In the genomic region with DNA sequence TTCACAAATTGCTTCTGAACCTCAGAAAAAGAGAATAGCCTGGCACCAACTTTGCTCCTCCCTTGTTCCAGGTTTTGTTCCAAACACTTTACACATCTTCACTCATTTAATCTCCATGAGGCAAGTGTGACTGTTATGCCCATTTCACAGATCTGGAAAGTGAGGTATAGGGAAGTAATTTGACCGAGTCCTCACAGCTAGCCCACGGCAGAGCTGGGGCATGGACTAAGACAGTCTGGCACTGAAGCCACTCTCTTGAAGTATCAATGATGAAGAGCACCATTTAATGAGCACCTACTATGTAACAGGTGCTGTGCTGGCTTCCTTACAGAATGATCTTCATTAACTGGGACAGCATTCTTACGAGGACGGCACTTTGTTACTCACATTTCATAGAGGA, we compare ENCODE assay signal across 2 cellular contexts.
TF ChIP-seq lines count a peak whose summit lies in the region.

No MANE protein-coding gene starts in this region.

TF ChIP-seq in A549, 52 proteins besides CTCF, POLR2A, EP300 and RAD21:
- no peak for TF ChIP-seq ZNF302 (CRISPR knock-in tag; IDR thresholded peaks at IDR 0.05)
- TF ChIP-seq KDM1A (IDR thresholded peaks at IDR 0.05; ENCODE audit: low read depth), result 0 out of 2 replicates have a peak, but pooled peaks have one; percentile 25
- TF ChIP-seq BHLHE40 (IDR thresholded peaks at IDR 0.05; ENCODE audit: low read depth, low read length), result no peak
- no peak for TF ChIP-seq CBX2 (IDR thresholded peaks at IDR 0.05; ENCODE audit: borderline replicate concordance, low read depth)

TF ChIP-seq in K562, 482 proteins besides CTCF, POLR2A, EP300 and RAD21:
- no peak for TF ChIP-seq SPI1 (IDR thresholded peaks at IDR 0.05; ENCODE audit: borderline replicate concordance, low read depth, low read length)
- TF ChIP-seq ESRRB (CRISPR knock-in tag; IDR thresholded peaks at IDR 0.05; ENCODE audit: borderline replicate concordance), result no peak
- TF ChIP-seq OTX1 (CRISPR knock-in tag; IDR thresholded peaks at IDR 0.05), result no peak
- peak; percentile 89 for TF ChIP-seq ADNP (tag; IDR thresholded peaks at IDR 0.05)
- TF ChIP-seq RBM25 (IDR thresholded peaks at IDR 0.05; ENCODE audit: low read depth, low read length, severe bottlenecking), result peak; percentile 92
- peak; percentile 67; the same call in 1 of the 2 replicates for TF ChIP-seq SMARCA5 (IDR thresholded peaks at IDR 0.05)
- TF ChIP-seq BCOR (IDR thresholded peaks at IDR 0.05), result peak; percentile 88
- TF ChIP-seq CHD4 (IDR thresholded peaks at IDR 0.05; ENCODE audit: insufficient read depth, insufficient replicate concordance, low read depth, low read length, poor library complexity, severe bottlenecking), result peak; percentile 95
- TF ChIP-seq KDM1A (IDR thresholded peaks at IDR 0.05), result peak; percentile 46 to 59; a peak in 2 of 4 replicates
- no peak for TF ChIP-seq GATAD2A (IDR thresholded peaks at IDR 0.05)
- 0 out of 2 replicates have a peak, but pooled peaks have one; percentile 32 for TF ChIP-seq HDAC2 (IDR thresholded peaks at IDR 0.05)
- TF ChIP-seq RCOR1 (IDR thresholded peaks at IDR 0.05; ENCODE audit: borderline replicate concordance in 1 of 2, low read depth in 2 of 2, low read length in 2 of 2), result 0 out of 4 replicates have a peak, but pooled peaks of 1 of the 2 experiments have one; percentile 21
- TF ChIP-seq CBX3 (IDR thresholded peaks at IDR 0.05; ENCODE audit: borderline replicate concordance in 1 of 2, low read length in 2 of 2), result 0 out of 3 replicates have a peak, but pooled peaks of 1 of the 2 experiments have one; percentile 54
- peak; percentile 69; the same call in 1 of the 2 replicates for TF ChIP-seq ZKSCAN1 (IDR thresholded peaks at IDR 0.05; ENCODE audit: low read depth, low read length)
